In genomic region chr2:63841254-63842022, GRCh38 we compare ENCODE assay signal across 8 cellular contexts. TPM values are rescaled to one million over a fixed set of nuclear protein-coding genes. Genes with fewer than 3 reads are reported as not detected.
DNase-seq lines count a peak whose midpoint lies in the region; ATAC-seq and TF ChIP-seq lines count a peak whose summit lies in the region.

UGP2 (plus strand) TSS chr2:63841896; CDS start chr2:63842186, 290 bp downstream.

- H2AK5ac ChIP-seq in IMR-90 (ENCODE audit: low read depth, low read length): peak within 1 kb of the TSS; percentile 94

- TF ChIP-seq POLR2A in IMR-90 (IDR thresholded peaks at IDR 0.05; ENCODE audit: low read depth, low read length): peak; percentile 93
- TF ChIP-seq POLR2A in erythroblast (IDR thresholded peaks at IDR 0.05; ENCODE audit: low read length): no peak

- no peaks in the 10 kb centered on the region for H3K9me3 ChIP-seq in IMR-90 (ENCODE audit: control insufficient read depth, insufficient read depth, low read length)
- H3K9me3 ChIP-seq in PC-3 (ENCODE audit: low read length): no peaks in the 10 kb centered on the region
- no peaks in the 10 kb centered on the region for H3K9me3 ChIP-seq in muscle layer of duodenum (ENCODE audit: control insufficient read depth in 1 of 2, low read length in 2 of 2)

- 0% methylated on average over 9 of the region's 59 CpGs; no CpG with 5 or more reads in 1 of the 2 experiments for WGBS in IMR-90 (ENCODE audit: extremely low coverage in 2 of 2, insufficient read length in 1 of 2), 2 experiments

- peak within 1 kb of the TSS; percentile 87 for H3K23ac ChIP-seq in IMR-90 (ENCODE audit: low read depth, low read length)

- peak within 1 kb of the TSS; percentile 98 for H2AK9ac ChIP-seq in IMR-90 (replicated peaks; ENCODE audit: low read depth, low read length, poor library complexity)

- no peak; the same call in 1 of the 2 replicates for TF ChIP-seq RAD21 in IMR-90 (IDR thresholded peaks at IDR 0.05; ENCODE audit: low read length)

- H3K79me2 ChIP-seq in PC-3 (ENCODE audit: low read length): peaks cover 47% of the 10 kb centered on the region

- H2BK15ac ChIP-seq in IMR-90 (ENCODE audit: low read depth, low read length): peak within 1 kb of the TSS; percentile 71

- no peaks in the 10 kb centered on the region for H3F3A ChIP-seq in PC-3 (ENCODE audit: low read length, unreplicated experiment)

- ATAC-seq in GM21528 (IDR thresholded peaks at IDR 0.05; ENCODE audit: low FRiP score, unreplicated experiment) (peak; percentile 64), IMR-90 (ENCODE audit: low read depth) (peak; percentile 82), PC-3 (peak; percentile 76)

- POLR2A ChIA-PET in IMR-90 (lab: Charles Lee; ENCODE audit: unreplicated experiment) (interaction anchor here (0.9 to 1.0 kb wide), 3 partner anchors 14 to 143 kb away, joined by 3 to 4 read pairs (median 4); no protein-coding TSS in a partner anchor), PC-3 (lab: Charles Lee; ENCODE audit: unreplicated experiment) (interaction anchor here (0.6 to 2.1 kb wide), 6 partner anchors 20 to 253 kb away, joined by 3 to 26 read pairs (median 4); partner anchors contain the start of gene WDPCP)

- no TSS peak for BruUV-seq in IMR-90 (replicated peaks; lab: Mats Ljungman, UMichigan)
- BruUV-seq in PC-3 (replicated peaks; lab: Mats Ljungman, UMichigan): no TSS peak

- peaks cover 10% of the 10 kb centered on the region; the same call in 1 of the 2 replicates for H4K20me1 ChIP-seq in IMR-90 (ENCODE audit: insufficient read depth, low read length)
- H4K20me1 ChIP-seq in PC-3 (ENCODE audit: low read length): no peaks in the 10 kb centered on the region

- CTCF ChIA-PET in IMR-90 (lab: Yijun Ruan, JAX) (interaction anchor here (0.6 to 2.5 kb wide), 5 partner anchors 19 to 745 kb away, joined by 3 to 15 read pairs (median 4); no protein-coding TSS in a partner anchor), PC-3 (lab: Charles Lee) (interaction anchor here (0.6 to 1.7 kb wide), 2 partner anchors 142 to 701 kb away, joined by 3 to 15 read pairs; no protein-coding TSS in a partner anchor)

- H3K4me1 ChIP-seq in IMR-90 (ENCODE audit: control insufficient read depth, insufficient read depth, low read length): peaks cover 6% of the 10 kb centered on the region
- H3K4me1 ChIP-seq in PC-3 (ENCODE audit: insufficient read depth, low read length): peaks cover 28% of the 10 kb centered on the region
- H3K4me1 ChIP-seq in muscle layer of duodenum (ENCODE audit: control insufficient read depth in 1 of 2, insufficient read depth in 2 of 2, low read length in 2 of 2): peaks cover 4 to 23% of the 10 kb centered on the region in 2 donors

- H3K27me3 ChIP-seq in IMR-90 (ENCODE audit: control insufficient read depth, insufficient read depth, low read length) (no peaks in the 10 kb centered on the region), PC-3 (ENCODE audit: low read length) (no peaks in the 10 kb centered on the region), muscle layer of duodenum (ENCODE audit: low read depth, low read length) (no peaks in the 10 kb centered on the region)

- peak within 1 kb of the TSS; percentile 90 for H3K27ac ChIP-seq in IMR-90 (ENCODE audit: insufficient read depth, low read length)
- peak within 1 kb of the TSS; percentile 81 for H3K27ac ChIP-seq in PC-3 (ENCODE audit: low read length)
- H3K27ac ChIP-seq in muscle layer of duodenum (ENCODE audit: low read length): peak within 1 kb of the TSS; percentile 96

- H2AFZ ChIP-seq in IMR-90 (replicated peaks; ENCODE audit: low read length, poor library complexity) (peak within 1 kb of the TSS; percentile 95), PC-3 (ENCODE audit: low read length) (peak within 1 kb of the TSS; percentile 90)

- H3K9me1 ChIP-seq in IMR-90 (ENCODE audit: insufficient read depth, low read length): peaks cover 5% of the 10 kb centered on the region

- H3K18ac ChIP-seq in IMR-90 (ENCODE audit: low read depth, low read length): peak within 1 kb of the TSS; percentile 96

- H3K36me3 ChIP-seq in IMR-90 (ENCODE audit: control insufficient read depth, insufficient read depth, low read length) (no peaks in the 10 kb centered on the region), PC-3 (ENCODE audit: low read depth, low read length) (no peaks in the 10 kb centered on the region), muscle layer of duodenum (ENCODE audit: control insufficient read depth in 1 of 2, insufficient read depth in 2 of 2, low read length in 2 of 2) (peaks cover 0 to 5% of the 10 kb centered on the region in 2 donors)

- H2BK120ac ChIP-seq in IMR-90 (ENCODE audit: low read depth, low read length): peak within 1 kb of the TSS; percentile 69

- dilution Hi-C loops in IMR-90 (cut with HindIII; ENCODE audit: low sequenced_read_pairs, unreplicated experiment): no loop called here

- no peaks in the 10 kb centered on the region for H3K9me2 ChIP-seq in PC-3 (replicated peaks; ENCODE audit: low read length)

- H3K79me1 ChIP-seq in IMR-90 (ENCODE audit: low read depth in 1 of 2, low read length in 2 of 2): peaks cover 11 to 42% of the 10 kb centered on the region in 2 experiments; a peak in 2 of 4 replicates

- peak within 1 kb of the TSS; percentile 85 for H4K5ac ChIP-seq in IMR-90 (ENCODE audit: low read depth, low read length)

- H2BK5ac ChIP-seq in IMR-90 (ENCODE audit: low read depth, low read length, poor library complexity, severe bottlenecking): peak within 1 kb of the TSS; percentile 93

- in situ Hi-C loops in IMR-90 (cut with MboI; ENCODE audit: low sequenced_read_pairs): no loop called here

- H3K14ac ChIP-seq in IMR-90 (replicated peaks; ENCODE audit: low read depth, low read length): peak within 1 kb of the TSS; percentile 96

- peak within 1 kb of the TSS; percentile 71 to 90 for H4K8ac ChIP-seq in IMR-90 (ENCODE audit: low read depth in 2 of 2, low read length in 2 of 2)

- peak within 1 kb of the TSS; percentile 93 for H3K56ac ChIP-seq in IMR-90 (ENCODE audit: extremely low read depth, insufficient read depth, low read length)

- H4K91ac ChIP-seq in IMR-90 (ENCODE audit: insufficient read depth, low read depth, low read length): peak within 1 kb of the TSS; percentile 93

- intact Hi-C loops in IMR-90 (cut with micrococcal nuclease) (loop anchor here (1.0 to 5.0 kb wide), 4 partner anchors 47 to 149 kb away; no protein-coding TSS in a partner anchor), PC-3 (cut with micrococcal nuclease) (loop anchor here (1.0 kb wide), 5 partner anchors 20 to 253 kb away; partner anchors contain the start of genes MDH1 and WDPCP)

- peak within 1 kb of the TSS; percentile 69 for H3K4me3 ChIP-seq in IMR-90 (ENCODE audit: insufficient read depth, low read depth, low read length)
- H3K4me3 ChIP-seq in PC-3 (ENCODE audit: low read length): peak within 1 kb of the TSS; percentile 86
- peak within 1 kb of the TSS; percentile 83 to 85 for H3K4me3 ChIP-seq in muscle layer of duodenum (ENCODE audit: low read depth in 1 of 2, low read length in 2 of 2)

- H3K4ac ChIP-seq in IMR-90 (ENCODE audit: low read depth, low read length): peak within 1 kb of the TSS; percentile 95

- H3K4me2 ChIP-seq in IMR-90 (ENCODE audit: low read depth, low read length): peak within 1 kb of the TSS; percentile 82
- peak within 1 kb of the TSS; percentile 87 for H3K4me2 ChIP-seq in PC-3 (ENCODE audit: low read length)

- H3K9ac ChIP-seq in IMR-90 (ENCODE audit: low read depth, low read length): peak within 1 kb of the TSS; percentile 99
- peak within 1 kb of the TSS; percentile 93 for H3K9ac ChIP-seq in PC-3 (ENCODE audit: low read length)

- TF ChIP-seq CTCF in IMR-90 (conservative IDR thresholded peaks at IDR 0.05; ENCODE audit: low read depth, low read length) (0 out of 2 replicates have a peak, but pooled peaks have one; percentile 27), PC-3 (conservative IDR thresholded peaks at IDR 0.05; ENCODE audit: low read depth, low read length) (peak; percentile 42)

- DNase-seq in DMS 273 (lab: John Stamatoyannopoulos, UW; ENCODE audit: unreplicated experiment) (peak; percentile 95), IMR-90 (peak; percentile 92), PC-3 (peak; percentile 91), activated T-cell treated with anti-CD3 and anti-CD28 coated beads for 48 hours (ENCODE audit: low read depth) (peak; percentile 79), erythroblast (lab: John Stamatoyannopoulos, UW) (peak; percentile 92)
- DNase-seq in stimulated activated CD8-positive, alpha-beta memory T cell treated with anti-CD3 and anti-CD28 coated beads, Interleukin-7, amount 100 ng/mL, for 48 hours (ENCODE audit: extremely low read depth in 1 of 2, low read depth in 1 of 2): peak; percentile 74 to 80

- H2BK20ac ChIP-seq in IMR-90 (ENCODE audit: low read depth, low read length): peak within 1 kb of the TSS; percentile 18; the same call in 1 of the 2 replicates

TF ChIP-seq in IMR-90, 13 proteins besides CTCF, POLR2A, EP300 and RAD21:
- TF ChIP-seq MAFK (IDR thresholded peaks at IDR 0.05; ENCODE audit: low read depth, low read length): no peak
- no peak for TF ChIP-seq BHLHE40 (IDR thresholded peaks at IDR 0.05; ENCODE audit: low read depth, low read length)
- TF ChIP-seq MXI1 (IDR thresholded peaks at IDR 0.05; ENCODE audit: borderline replicate concordance, low read depth, low read length): peak; percentile 16; the same call in 1 of the 2 replicates
- peak; percentile 72; the same call in 1 of the 2 replicates for TF ChIP-seq MAZ (IDR thresholded peaks at IDR 0.05; ENCODE audit: borderline replicate concordance, low read depth, low read length)
- TF ChIP-seq RCOR1 (IDR thresholded peaks at IDR 0.05; ENCODE audit: insufficient replicate concordance, low read length): no peak
- peak; percentile 56; the same call in 1 of the 2 replicates for TF ChIP-seq CHD1 (IDR thresholded peaks at IDR 0.05; ENCODE audit: low read depth, low read length)

RNA-seq across cellular contexts. Expression of gene UGP2, which starts in this region (rescaled TPM):
- total RNA-seq in IMR-90 (2012; rRNA removed): 58.8 and 101 TPM in 2 replicates
- 36.7 and 45.0 TPM in 2 replicates for polyA plus RNA-seq in IMR-90 (2012; rRNA removed)
- polyA plus RNA-seq in IMR-90 (2012; cell fraction: cytosol; rRNA removed): 5.2 and 7.8 TPM in 2 replicates
- polyA plus RNA-seq in IMR-90 (2012; cell fraction: nucleus; rRNA removed; ENCODE audit: low replicate concordance): 2.2 and 18.2 TPM in 2 replicates
- 48.4 and 55.8 TPM in 2 replicates for total RNA-seq in PC-3 (2014; rRNA removed)

Comparison
In these comparisons a context has a peak if more than half of its experiments do, and no peak if none do; other contexts are left out.
1. Peak in every context shown above with its lines: DNase-seq, ATAC-seq, H3K4me3 ChIP-seq and H3K27ac ChIP-seq.